1 cellular context compared by ENCODE assay signal in the genomic region with DNA sequence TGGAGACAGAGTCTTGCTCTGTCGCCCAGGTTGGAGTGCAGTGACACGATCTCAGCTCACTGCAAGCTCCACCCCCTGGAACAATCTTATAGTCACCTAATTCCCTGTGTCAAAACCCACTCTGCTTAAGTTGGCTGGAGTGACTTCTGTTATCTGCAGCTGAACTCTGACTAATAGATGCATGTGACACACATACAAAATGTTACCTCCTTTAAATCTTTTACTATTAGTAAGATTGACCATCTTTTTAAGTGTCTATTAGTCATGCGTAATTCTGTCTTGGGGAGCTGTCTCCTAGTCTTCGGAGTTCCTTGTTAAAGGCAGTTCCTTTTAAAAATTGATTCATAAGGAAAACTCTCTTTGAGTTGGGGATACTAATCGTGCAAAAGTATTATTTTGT.
TF ChIP-seq lines count a peak whose summit lies in the region.

No MANE protein-coding gene starts in this region.

TF ChIP-seq in SK-N-SH, 30 proteins besides CTCF, POLR2A, EP300 and RAD21:
- TF ChIP-seq, protein P1, sequence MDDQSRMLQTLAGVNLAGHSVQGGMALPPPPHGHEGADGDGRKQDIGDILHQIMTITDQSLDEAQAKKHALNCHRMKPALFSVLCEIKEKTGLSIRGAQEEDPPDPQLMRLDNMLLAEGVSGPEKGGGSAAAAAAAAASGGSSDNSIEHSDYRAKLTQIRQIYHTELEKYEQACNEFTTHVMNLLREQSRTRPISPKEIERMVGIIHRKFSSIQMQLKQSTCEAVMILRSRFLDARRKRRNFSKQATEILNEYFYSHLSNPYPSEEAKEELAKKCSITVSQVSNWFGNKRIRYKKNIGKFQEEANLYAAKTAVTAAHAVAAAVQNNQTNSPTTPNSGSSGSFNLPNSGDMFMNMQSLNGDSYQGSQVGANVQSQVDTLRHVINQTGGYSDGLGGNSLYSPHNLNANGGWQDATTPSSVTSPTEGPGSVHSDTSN (IDR thresholded peaks at IDR 0.05) = peak; percentile 16; the same call in 1 of the 2 replicates
- no peak for TF ChIP-seq MXI1 (IDR thresholded peaks at IDR 0.05; ENCODE audit: low read depth, low read length)
- no peak for TF ChIP-seq CHD2 (IDR thresholded peaks at IDR 0.05; ENCODE audit: low read length, partially characterized antibody)
- no peak for TF ChIP-seq NFIC (IDR thresholded peaks at IDR 0.05; ENCODE audit: borderline replicate concordance)
- TF ChIP-seq FOXM1 (IDR thresholded peaks at IDR 0.05; ENCODE audit: low read depth) = no peak
- no peak for TF ChIP-seq RFX5 (IDR thresholded peaks at IDR 0.05; ENCODE audit: low read length)
- peak; percentile 8; the same call in 1 of the 2 replicates for TF ChIP-seq FOSL2 (IDR thresholded peaks at IDR 0.05; ENCODE audit: borderline replicate concordance, low read depth)
- TF ChIP-seq JUND (IDR thresholded peaks at IDR 0.05) = 0 out of 2 replicates have a peak, but pooled peaks have one; percentile 4
